19 cellular contexts compared by ENCODE assay signal in the genomic region with DNA sequence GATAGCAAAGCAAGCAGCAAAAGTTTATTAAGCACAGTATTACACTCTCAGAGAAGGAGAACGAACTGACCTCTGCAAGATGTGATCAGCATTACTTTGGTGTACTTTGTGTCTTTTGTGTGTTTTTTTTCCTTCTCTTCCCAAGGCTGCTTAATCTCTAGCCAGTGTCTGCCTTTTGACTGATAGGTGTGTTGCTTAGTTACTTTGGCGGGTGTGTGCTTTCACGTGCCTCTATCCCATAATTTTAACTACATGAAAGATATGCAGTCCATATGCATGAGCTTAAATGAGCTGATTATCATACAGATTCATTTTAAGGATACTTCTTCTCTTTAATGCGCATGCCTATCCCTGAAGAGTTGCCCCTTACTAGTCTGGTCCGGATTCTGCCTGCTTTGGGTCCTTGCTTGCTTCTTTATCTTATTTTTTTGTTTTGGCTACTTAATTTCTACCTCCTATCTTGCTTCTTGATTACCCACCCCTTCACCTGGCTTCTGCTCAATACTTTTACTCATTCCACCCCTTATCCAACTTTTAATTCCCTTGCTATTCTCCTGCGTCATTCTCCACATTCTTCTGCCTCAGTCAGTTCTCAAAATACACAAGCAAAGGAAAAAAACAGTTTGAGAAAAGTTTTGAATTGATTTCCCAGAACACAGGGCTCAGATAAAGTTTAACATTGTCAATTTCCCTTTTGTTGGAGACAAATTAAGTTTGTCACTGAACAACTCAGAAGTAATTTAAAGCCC.
DNase-seq lines count a peak whose midpoint lies in the region; ATAC-seq, FAIRE-seq and TF ChIP-seq lines count a peak whose summit lies in the region.
"Had no signal": no experiment of that assay in that cellular context is flagged by ENCODE, and none has a peak within 500 bp of the region (broad histone marks: within the 10 kb centered on the region; RNA-seq: fewer than 3 reads in every experiment).

No MANE protein-coding gene starts in this region.

- no peaks in the 10 kb centered on the region for H3K27me3 Mint-ChIP-seq in activated CD8-positive, alpha-beta T cell treated with anti-CD3 and anti-CD28 coated beads, Interleukin-2, amount 10 ng/mL, durations not matched to agents 7 days and 5 days (ENCODE audit: low read depth)
- no peaks in the 10 kb centered on the region for H3K27me3 Mint-ChIP-seq in activated CD4-positive, alpha-beta memory T cell treated with anti-CD3 and anti-CD28 coated beads for 36 hours
- H3K27me3 Mint-ChIP-seq: B cell; CD4-positive, CD25-positive, alpha-beta regulatory T cell had no signal

- no peaks in the 10 kb centered on the region for H3K4me1 Mint-ChIP-seq in activated CD8-positive, alpha-beta T cell treated with anti-CD3 and anti-CD28 coated beads, Interleukin-2, amount 10 ng/mL, durations not matched to agents 7 days and 5 days (ENCODE audit: low read depth)
- no peaks in the 10 kb centered on the region for H3K4me1 Mint-ChIP-seq in activated CD4-positive, alpha-beta memory T cell treated with anti-CD3 and anti-CD28 coated beads for 36 hours (ENCODE audit: low read depth)
- H3K4me1 Mint-ChIP-seq: B cell; CD4-positive, CD25-positive, alpha-beta regulatory T cell had no signal

- H3K4me3 Mint-ChIP-seq in activated CD8-positive, alpha-beta T cell treated with anti-CD3 and anti-CD28 coated beads, Interleukin-2, amount 10 ng/mL, durations not matched to agents 7 days and 5 days = no peak overlapping the region
- no peak overlapping the region for H3K4me3 Mint-ChIP-seq in activated CD4-positive, alpha-beta memory T cell treated with anti-CD3 and anti-CD28 coated beads for 36 hours
- H3K4me3 Mint-ChIP-seq: B cell; CD4-positive, CD25-positive, alpha-beta regulatory T cell; CD8-positive, alpha-beta T cell; HFFc6 had no signal

- H3K27ac Mint-ChIP-seq in activated CD8-positive, alpha-beta T cell treated with anti-CD3 and anti-CD28 coated beads, Interleukin-2, amount 10 ng/mL, durations not matched to agents 7 days and 5 days = no peak overlapping the region
- H3K27ac Mint-ChIP-seq in activated CD4-positive, alpha-beta memory T cell treated with anti-CD3 and anti-CD28 coated beads for 36 hours = no peak overlapping the region
- H3K27ac Mint-ChIP-seq: B cell; CD4-positive, CD25-positive, alpha-beta regulatory T cell; CD8-positive, alpha-beta T cell; HFFc6 had no signal

- DNase-seq in GM19239 (ENCODE audit: insufficient read length, low spot score) (no peak), cardiac fibroblast (ENCODE audit: low read depth in 2 of 2) (peak; percentile 4 to 11), fibroblast of the aortic adventitia (ENCODE audit: low read depth) (peak; percentile 71)
- DNase-seq in activated CD8-positive, alpha-beta T cell treated with anti-CD3 and anti-CD28 coated beads, Interleukin-2, amount 10 ng/mL, durations not matched to agents 7 days and 5 days = no peak
- DNase-seq in activated CD4-positive, alpha-beta memory T cell treated with anti-CD3 and anti-CD28 coated beads for 36 hours = no peak
- DNase-seq: Caco-2; CD4-positive, CD25-positive, alpha-beta regulatory T cell; CD8-positive, alpha-beta T cell; DMS153; DND-41; GOT3; HFFc6 had no signal

- TF ChIP-seq CTCF in cardiac fibroblast (IDR thresholded peaks at IDR 0.05; ENCODE audit: low read depth, low read length) (no peak), fibroblast of the aortic adventitia (IDR thresholded peaks at IDR 0.05; ENCODE audit: insufficient read depth, low read length) (no peak)

- CTCF ChIA-PET in activated CD8-positive, alpha-beta T cell treated with anti-CD3 and anti-CD28 coated beads, Interleukin-2, amount 10 ng/mL, durations not matched to agents 7 days and 5 days (lab: Charles Lee) = no interaction called here
- CTCF ChIA-PET in activated CD4-positive, alpha-beta memory T cell treated with anti-CD3 and anti-CD28 coated beads for 36 hours (lab: Charles Lee) = no interaction called here

- H3K36me3 Mint-ChIP-seq in activated CD8-positive, alpha-beta T cell treated with anti-CD3 and anti-CD28 coated beads, Interleukin-2, amount 10 ng/mL, durations not matched to agents 7 days and 5 days (ENCODE audit: low read depth) = no peaks in the 10 kb centered on the region
- no peaks in the 10 kb centered on the region for H3K36me3 Mint-ChIP-seq in activated CD4-positive, alpha-beta memory T cell treated with anti-CD3 and anti-CD28 coated beads for 36 hours
- H3K36me3 Mint-ChIP-seq: CD4-positive, CD25-positive, alpha-beta regulatory T cell; CD8-positive, alpha-beta T cell had no signal

- H3K9me3 Mint-ChIP-seq in activated CD8-positive, alpha-beta T cell treated with anti-CD3 and anti-CD28 coated beads, Interleukin-2, amount 10 ng/mL, durations not matched to agents 7 days and 5 days (ENCODE audit: insufficient read depth) = no peaks in the 10 kb centered on the region
- H3K9me3 Mint-ChIP-seq in activated CD4-positive, alpha-beta memory T cell treated with anti-CD3 and anti-CD28 coated beads for 36 hours = no peaks in the 10 kb centered on the region
- H3K9me3 Mint-ChIP-seq: CD4-positive, CD25-positive, alpha-beta regulatory T cell; CD8-positive, alpha-beta T cell; HFFc6 had no signal

- intact Hi-C loops in activated CD4-positive, alpha-beta memory T cell treated with anti-CD3 and anti-CD28 coated beads for 36 hours (cut with micrococcal nuclease) = no loop called here

- peak; percentile 72 for FAIRE-seq in GM19239 (lab: Jason Lieb, UNC)
- FAIRE-seq: G401.6, GM12892, H54 had no signal

- POLR2A ChIA-PET in activated CD8-positive, alpha-beta T cell treated with anti-CD3 and anti-CD28 coated beads, Interleukin-2, amount 10 ng/mL, durations not matched to agents 7 days and 5 days (lab: Charles Lee) = no interaction called here
- POLR2A ChIA-PET in activated CD4-positive, alpha-beta memory T cell treated with anti-CD3 and anti-CD28 coated beads for 36 hours (lab: Charles Lee) = no interaction called here

- no peak for ATAC-seq in activated CD8-positive, alpha-beta T cell treated with anti-CD3 and anti-CD28 coated beads, Interleukin-2, amount 10 ng/mL, durations not matched to agents 7 days and 5 days
- ATAC-seq in HG02970 (IDR thresholded peaks at IDR 0.05; ENCODE audit: low FRiP score, unreplicated experiment) = no peak
- ATAC-seq: CD8-positive, alpha-beta T cell had no signal

- H3K4me3 ChIP-seq in cardiac fibroblast (replicated peaks in 1 of 2; ENCODE audit: low read depth in 2 of 2, low read length in 2 of 2) = no peak overlapping the region
- no peak overlapping the region for H3K4me3 ChIP-seq in fibroblast of the aortic adventitia (ENCODE audit: low read depth, low read length)
- H3K4me3 ChIP-seq: BLaER1, HAP-1 had no signal

Comparison
In these comparisons a context has a peak if more than half of its experiments do, and no peak if none do; other contexts are left out.
1. DNase-seq: peak in cardiac fibroblast (2 of 2) and fibroblast of the aortic adventitia (single experiment); none in GM19239 (single experiment), activated CD8-positive, alpha-beta T cell treated with anti-CD3 and anti-CD28 coated beads, Interleukin-2, amount 10 ng/mL, durations not matched to agents 7 days and 5 days (single experiment) and activated CD4-positive, alpha-beta memory T cell treated with anti-CD3 and anti-CD28 coated beads for 36 hours (single experiment).